ENCODE assay signal across 11 cellular contexts in genomic region chr4:73964862-73965611, GRCh38. TPM values are rescaled to one million over a fixed set of nuclear protein-coding genes. Genes with fewer than 3 reads are reported as not detected.
DNase-seq lines count a peak whose midpoint lies in the region; ATAC-seq, FAIRE-seq and TF ChIP-seq lines count a peak whose summit lies in the region.
"Had no signal": no experiment of that assay in that cellular context is flagged by ENCODE, and none has a peak within 500 bp of the region (broad histone marks: within the 10 kb centered on the region; RNA-seq: fewer than 3 reads in every experiment).

No MANE protein-coding gene starts in this region.

- H3K27ac ChIP-seq in endodermal cell (ENCODE audit: low read depth, low read length) = no peak overlapping the region

- no peaks in the 10 kb centered on the region for H3K4me1 ChIP-seq in endodermal cell (ENCODE audit: control insufficient read depth, insufficient read depth, low read length)

- DNase-seq in D721Med (ENCODE audit: insufficient read length, low spot score) (no peak), M059J (ENCODE audit: low read depth) (peak; percentile 12), endodermal cell (peak; percentile 93), nephron progenitor cell (peak; percentile 37)
- no peak for DNase-seq in stimulated activated naive CD4-positive, alpha-beta T cell treated with Interleukin-2 at 50 U/mL for 16 hours (lab: John Stamatoyannopoulos, UW)
- DNase-seq in stimulated activated CD4-positive, alpha-beta T cell treated with anti-CD3 and anti-CD28 coated beads, Interleukin-4, amount 100 ng/mL, for 1 hour = no peak
- DNase-seq: activated CD8-positive, alpha-beta memory T cell treated with anti-CD3 and anti-CD28 coated beads, Interleukin-2, amount 10 ng/mL, durations not matched to agents 7 days and 5 days; GF-D8 had no signal

- H3K9ac ChIP-seq in endodermal cell (ENCODE audit: extremely low read depth, low read length, poor library complexity, severe bottlenecking) = no peak overlapping the region

- H3K4me3 Mint-ChIP-seq in endodermal cell (no peak overlapping the region), nephron progenitor cell (no peak overlapping the region)
- H3K4me3 Mint-ChIP-seq: activated CD8-positive, alpha-beta memory T cell treated with anti-CD3 and anti-CD28 coated beads, Interleukin-2, amount 10 ng/mL, durations not matched to agents 7 days and 5 days had no signal

- H3K27me3 Mint-ChIP-seq in endodermal cell (ENCODE audit: insufficient read depth) (peaks cover 11% of the 10 kb centered on the region), nephron progenitor cell (ENCODE audit: low read depth, poor library complexity) (peaks cover 3% of the 10 kb centered on the region)
- H3K27me3 Mint-ChIP-seq: activated CD8-positive, alpha-beta memory T cell treated with anti-CD3 and anti-CD28 coated beads, Interleukin-2, amount 10 ng/mL, durations not matched to agents 7 days and 5 days had no signal

- TF ChIP-seq CTCF in D721Med (IDR thresholded peaks at IDR 0.05; ENCODE audit: insufficient read depth, missing control alignments) (peak; percentile 31), endodermal cell (conservative IDR thresholded peaks at IDR 0.05) (peak; percentile 83), nephron progenitor cell (IDR thresholded peaks at IDR 0.05) (peak; percentile 27)

- H3K9me3 Mint-ChIP-seq in endodermal cell (peaks cover 25% of the 10 kb centered on the region), nephron progenitor cell (peaks cover 22% of the 10 kb centered on the region)

- peaks cover 8% of the 10 kb centered on the region for H3K36me3 Mint-ChIP-seq in endodermal cell (ENCODE audit: low read depth)
- no peaks in the 10 kb centered on the region for H3K36me3 Mint-ChIP-seq in nephron progenitor cell (ENCODE audit: low read depth)
- H3K36me3 Mint-ChIP-seq: activated CD8-positive, alpha-beta memory T cell treated with anti-CD3 and anti-CD28 coated beads, Interleukin-2, amount 10 ng/mL, durations not matched to agents 7 days and 5 days had no signal

- ATAC-seq in GM21515 (IDR thresholded peaks at IDR 0.05; ENCODE audit: unreplicated experiment) (no peak), GM18511 (IDR thresholded peaks at IDR 0.05; ENCODE audit: unreplicated experiment) (no peak)
- ATAC-seq: activated CD8-positive, alpha-beta memory T cell treated with anti-CD3 and anti-CD28 coated beads, Interleukin-2, amount 10 ng/mL, durations not matched to agents 7 days and 5 days had no signal

- H3K27ac Mint-ChIP-seq in endodermal cell = no peak overlapping the region
- no peak overlapping the region for H3K27ac Mint-ChIP-seq in nephron progenitor cell
- H3K27ac Mint-ChIP-seq: activated CD8-positive, alpha-beta memory T cell treated with anti-CD3 and anti-CD28 coated beads, Interleukin-2, amount 10 ng/mL, durations not matched to agents 7 days and 5 days had no signal

- H3K27me3 ChIP-seq in endodermal cell (ENCODE audit: control insufficient read depth, insufficient read depth, low read length, poor library complexity, severe bottlenecking) = no peaks in the 10 kb centered on the region

- no peak overlapping the region for H3K4me3 ChIP-seq in endodermal cell (ENCODE audit: low read length)

- FAIRE-seq in D721Med (lab: Jason Lieb, UNC) = no peak

- no peaks in the 10 kb centered on the region for H3K36me3 ChIP-seq in endodermal cell (ENCODE audit: control insufficient read depth, insufficient read depth, low read length)

- WGBS in endodermal cell (ENCODE audit: insufficient coverage in 1 of 2, insufficient read length in 1 of 2), 2 experiments = 69 to 85% methylated on average over 4 to 7 of the region's 7 CpGs

- H3K9me3 ChIP-seq in endodermal cell (ENCODE audit: control insufficient read depth, low read length) = peaks cover 9% of the 10 kb centered on the region

- peaks cover 2% of the 10 kb centered on the region for H3K4me1 Mint-ChIP-seq in endodermal cell
- no peaks in the 10 kb centered on the region for H3K4me1 Mint-ChIP-seq in nephron progenitor cell
- H3K4me1 Mint-ChIP-seq: activated CD8-positive, alpha-beta memory T cell treated with anti-CD3 and anti-CD28 coated beads, Interleukin-2, amount 10 ng/mL, durations not matched to agents 7 days and 5 days had no signal

RNA-seq across cellular contexts. Expression of gene PF4, which starts 16.8 kb away (rescaled TPM):
- total RNA-seq in M059J (2014; rRNA removed; shearing (Covaris generic)) = not detected in 2 replicates
- total RNA-seq in endodermal cell = 1 to 10 TPM in 1 of 2 donors, not detected in 1; 3.4 TPM
- polyA plus RNA-seq in endodermal cell (2013, experiment 1 of 2) = not detected
- not detected for polyA plus RNA-seq in endodermal cell (2013, experiment 2 of 2)
- total RNA-seq: activated CD8-positive, alpha-beta memory T cell treated with anti-CD3 and anti-CD28 coated beads, Interleukin-2, amount 10 ng/mL, durations not matched to agents 7 days and 5 days; dermis microvascular lymphatic vessel endothelial cell had no signal

RNA-seq across cellular contexts. Expression of gene PPBP, which starts 23.0 kb away (rescaled TPM):
- not detected in 2 replicates for total RNA-seq in M059J (2014; rRNA removed; shearing (Covaris generic))
- total RNA-seq in endodermal cell = not detected
- polyA plus RNA-seq in endodermal cell (2013, experiment 1 of 2) = not detected
- polyA plus RNA-seq in endodermal cell (2013, experiment 2 of 2) = not detected
- total RNA-seq: activated CD8-positive, alpha-beta memory T cell treated with anti-CD3 and anti-CD28 coated beads, Interleukin-2, amount 10 ng/mL, durations not matched to agents 7 days and 5 days; dermis microvascular lymphatic vessel endothelial cell had no signal

RNA-seq across cellular contexts. Expression of gene CXCL5, which starts 33.4 kb away (rescaled TPM):
- total RNA-seq in M059J (2014; rRNA removed; shearing (Covaris generic)) = 0.62 and 0.74 TPM in 2 replicates
- 10 to 100 TPM in 1 of 2 donors, under 1 TPM in 1; 0.73 to 10.7 TPM for total RNA-seq in endodermal cell
- polyA plus RNA-seq in endodermal cell (2013, experiment 1 of 2) = 0.32 TPM
- polyA plus RNA-seq in endodermal cell (2013, experiment 2 of 2) = 0.17 TPM
- total RNA-seq: activated CD8-positive, alpha-beta memory T cell treated with anti-CD3 and anti-CD28 coated beads, Interleukin-2, amount 10 ng/mL, durations not matched to agents 7 days and 5 days had no signal

Comparison
In these comparisons a context has a peak if more than half of its experiments do, and no peak if none do; other contexts are left out.
1. DNase-seq: peak in M059J (single experiment), endodermal cell (single experiment) and nephron progenitor cell (single experiment); none in D721Med (single experiment), stimulated activated naive CD4-positive, alpha-beta T cell treated with Interleukin-2 at 50 U/mL for 16 hours (single experiment) and stimulated activated CD4-positive, alpha-beta T cell treated with anti-CD3 and anti-CD28 coated beads, Interleukin-4, amount 100 ng/mL, for 1 hour (single experiment).
2. CTCF ChIP-seq: peak in every context shown above with its lines; median percentile 83 in endodermal cell; 31 in D721Med; 27 in nephron progenitor cell.